ENCODE assay signal across 8 cellular contexts in genomic region chr6:106975699-106976032, GRCh38. TPM values are rescaled to one million over a fixed set of nuclear protein-coding genes. Genes with fewer than 3 reads are reported as not detected.
DNase-seq lines count a peak whose midpoint lies in the region; ATAC-seq, FAIRE-seq and TF ChIP-seq lines count a peak whose summit lies in the region.

No MANE protein-coding gene starts in this region.

- no peaks in the 10 kb centered on the region for H3K9me3 ChIP-seq in CD4-positive, alpha-beta memory T cell (ENCODE audit: control insufficient read depth in 1 of 2, low read length in 2 of 2)

- CTCF ChIA-PET in CD4-positive, alpha-beta memory T cell (lab: Charles Lee; ENCODE audit: partially characterized antibody), result interaction anchor here (2.7 kb wide), 1 partner anchor 531 kb away, joined by 24 read pairs; no protein-coding TSS in a partner anchor

- H3K4me1 Mint-ChIP-seq in CD4-positive, alpha-beta memory T cell, result peaks cover 2 to 20% (median 12%) of the 10 kb centered on the region in 4 donors
- peaks cover 7 to 31% (median 16%) of the 10 kb centered on the region in 4 donors for H3K4me1 Mint-ChIP-seq in naive thymus-derived CD8-positive, alpha-beta T cell

- H3K27ac ChIP-seq in CD4-positive, alpha-beta memory T cell (ENCODE audit: low read depth, low read length), result no peak overlapping the region

- intact Hi-C loops in CD4-positive, alpha-beta memory T cell (cut with micrococcal nuclease), result loop anchor here (5.0 kb wide), 1 partner anchor 142 kb away; the partner anchor contains the start of gene BEND3

- H3K27me3 Mint-ChIP-seq in CD4-positive, alpha-beta memory T cell, result peaks cover 37 to 41% of the 10 kb centered on the region in 2 donors
- H3K27me3 Mint-ChIP-seq in naive thymus-derived CD8-positive, alpha-beta T cell, result peaks cover 31 to 70% (median 44%) of the 10 kb centered on the region in 5 donors

- H3K27ac Mint-ChIP-seq in CD4-positive, alpha-beta memory T cell, result no peak overlapping the region
- no peak overlapping the region for H3K27ac Mint-ChIP-seq in naive thymus-derived CD8-positive, alpha-beta T cell

- H3K27me3 ChIP-seq in CD4-positive, alpha-beta memory T cell (ENCODE audit: insufficient read depth, low read length), result peaks cover 3% of the 10 kb centered on the region
- H3K27me3 ChIP-seq in bronchial epithelial cell (ENCODE audit: control insufficient read depth, insufficient read depth, low read length), result no peaks in the 10 kb centered on the region

- H3K36me3 ChIP-seq in CD4-positive, alpha-beta memory T cell (ENCODE audit: insufficient read depth, low read length), result no peaks in the 10 kb centered on the region
- peaks cover 3% of the 10 kb centered on the region for H3K36me3 ChIP-seq in bronchial epithelial cell (ENCODE audit: control insufficient read depth, insufficient read depth, low read length)

- H3K36me3 Mint-ChIP-seq in CD4-positive, alpha-beta memory T cell, result no peaks in the 10 kb centered on the region
- H3K36me3 Mint-ChIP-seq in naive thymus-derived CD8-positive, alpha-beta T cell, result no peaks in the 10 kb centered on the region

- H3K4me3 Mint-ChIP-seq in CD4-positive, alpha-beta memory T cell, result peak overlapping the region; percentile 57 to 81 (median 74)
- peak overlapping the region; percentile 40 to 79 (median 68) for H3K4me3 Mint-ChIP-seq in naive thymus-derived CD8-positive, alpha-beta T cell

- no peaks in the 10 kb centered on the region for H3K9me3 Mint-ChIP-seq in CD4-positive, alpha-beta memory T cell
- H3K9me3 Mint-ChIP-seq in naive thymus-derived CD8-positive, alpha-beta T cell, result no peaks in the 10 kb centered on the region

- FAIRE-seq in bronchial epithelial cell (lab: Jason Lieb, UNC), result no peak

- POLR2A ChIA-PET in CD4-positive, alpha-beta memory T cell (lab: Charles Lee; ENCODE audit: partially characterized antibody), result no interaction called here
- POLR2A ChIA-PET in naive thymus-derived CD8-positive, alpha-beta T cell (lab: Charles Lee), result no interaction called here

- ATAC-seq in naive thymus-derived CD8-positive, alpha-beta T cell, result no peak
- ATAC-seq in GM19452 (IDR thresholded peaks at IDR 0.05; ENCODE audit: unreplicated experiment), result no peak

- DNase-seq in CD4-positive, alpha-beta memory T cell, result no peak
- DNase-seq in LNCaP clone FGC (ENCODE audit: low read depth) (no peak), bronchial epithelial cell (ENCODE audit: low read depth) (peak; percentile 51), GM19238 (ENCODE audit: insufficient read length, low spot score) (no peak), ecto neural progenitor cell (ENCODE audit: low spot score) (no peak), amniotic stem cell (lab: John Stamatoyannopoulos, UW) (no peak)
- no peak for DNase-seq in naive thymus-derived CD8-positive, alpha-beta T cell

- H3K4me1 ChIP-seq in CD4-positive, alpha-beta memory T cell (ENCODE audit: insufficient read depth, low read length), result peaks cover 23% of the 10 kb centered on the region

- no peak for TF ChIP-seq CTCF in LNCaP clone FGC (IDR thresholded peaks at IDR 0.05; ENCODE audit: control insufficient read depth, extremely low read depth, insufficient read depth)
- no peak for TF ChIP-seq CTCF in bronchial epithelial cell (IDR thresholded peaks at IDR 0.05; ENCODE audit: insufficient read depth, low read length, severe bottlenecking)

- peak overlapping the region in 1 of 2 donors; percentile 11 for H3K4me3 ChIP-seq in CD4-positive, alpha-beta memory T cell (ENCODE audit: low read length in 2 of 2)
- H3K4me3 ChIP-seq in LNCaP clone FGC (ENCODE audit: low read depth, low read length) (peak overlapping the region; percentile 61; the same call in 1 of the 2 replicates), bronchial epithelial cell (ENCODE audit: low read depth, low read length) (peak overlapping the region; percentile 99)

RNA-seq across cellular contexts. Expression of gene CD24, which starts 1.1 kb away (rescaled TPM):
- total RNA-seq in CD4-positive, alpha-beta memory T cell, result not detected
- under 1 TPM in 1 of 2 donors, not detected in 1; 0.99 TPM for polyA plus RNA-seq in CD4-positive, alpha-beta memory T cell
- 911 and 1,344 TPM in 2 replicates for total RNA-seq in bronchial epithelial cell
- 1 to 10 TPM; 3.4 to 4.4 TPM for total RNA-seq in naive thymus-derived CD8-positive, alpha-beta T cell
- under 1 TPM in 1 of 3 donors, not detected in 2; 0.70 TPM for polyA plus RNA-seq in naive thymus-derived CD8-positive, alpha-beta T cell

RNA-seq across cellular contexts. Expression of gene MTRES1, which starts 52.3 kb away (rescaled TPM):
- 10 to 100 TPM; 21.6 to 23.7 TPM for total RNA-seq in CD4-positive, alpha-beta memory T cell
- 10 to 100 TPM; 12.1 to 19.4 TPM for polyA plus RNA-seq in CD4-positive, alpha-beta memory T cell
- total RNA-seq in bronchial epithelial cell, result 11.3 and 13.3 TPM in 2 replicates
- total RNA-seq in naive thymus-derived CD8-positive, alpha-beta T cell, result 10 to 100 TPM; 21.4 to 22.1 TPM
- 10 to 100 TPM in 2 of 3 donors, 1 to 10 TPM in 1; 7.4 to 18.8 (median 17.0) TPM for polyA plus RNA-seq in naive thymus-derived CD8-positive, alpha-beta T cell

Comparison
In these comparisons a context has a peak if more than half of its experiments do, and no peak if none do; other contexts are left out.
1. RNA of gene CD24, which starts 1.1 kb away (total RNA-seq): 911 to 1,344 TPM in bronchial epithelial cell; 3.4 to 4.4 TPM in naive thymus-derived CD8-positive, alpha-beta T cell and not detected in CD4-positive, alpha-beta memory T cell; every median in the first group is over 100 times any median in the second.